30 cellular contexts compared by ENCODE assay signal in genomic region chr9:115717298-115717697, GRCh38.
DNase-seq lines count a peak whose midpoint lies in the region; ATAC-seq, FAIRE-seq and TF ChIP-seq lines count a peak whose summit lies in the region.
"Had no signal": no experiment of that assay in that cellular context is flagged by ENCODE, and none has a peak within 500 bp of the region (broad histone marks: within the 10 kb centered on the region; RNA-seq: fewer than 3 reads in every experiment).

No MANE protein-coding gene starts in this region.

- peak overlapping the region; percentile 0 for H3K9ac ChIP-seq in astrocyte (ENCODE audit: low read length)

- H3K9me3 ChIP-seq in astrocyte (ENCODE audit: insufficient read depth, low read depth, low read length) (no peaks in the 10 kb centered on the region), osteoblast (ENCODE audit: low read depth, low read length) (no peaks in the 10 kb centered on the region), thyroid gland (no peaks in the 10 kb centered on the region)
- H3K9me3 ChIP-seq: BE2C, esophagus muscularis mucosa, HAP-1, left lung, right lobe of liver, tibial artery had no signal

- H3K36me3 ChIP-seq in astrocyte (ENCODE audit: insufficient read depth, low read length): no peaks in the 10 kb centered on the region
- no peaks in the 10 kb centered on the region for H3K36me3 ChIP-seq in osteoblast (ENCODE audit: insufficient read depth, low read length)
- H3K36me3 ChIP-seq in thyroid gland: no peaks in the 10 kb centered on the region
- H3K36me3 ChIP-seq: BE2C, esophagus muscularis mucosa, HAP-1, left lung, right lobe of liver, tibial artery had no signal

- no peak overlapping the region for H3K4me3 ChIP-seq in astrocyte (ENCODE audit: insufficient read depth, low read depth, low read length)
- no peak overlapping the region for H3K4me3 ChIP-seq in fibroblast of mammary gland (ENCODE audit: control insufficient read depth, low read depth, low read length)
- no peak overlapping the region for H3K4me3 ChIP-seq in osteoblast (ENCODE audit: insufficient read depth, low read length)
- H3K4me3 ChIP-seq in thyroid gland (replicated peaks in 1 of 3): no peak overlapping the region
- H3K4me3 ChIP-seq: esophagus muscularis mucosa, HAP-1, left lung, right lobe of liver, tibial artery had no signal

- intact Hi-C loops in thyroid gland (cut with DNase I): no loop called here
- intact Hi-C loops in activated CD4-positive, alpha-beta T cell treated with anti-CD3 and anti-CD28 coated beads, Interleukin-2, amount 10 ng/mL, durations not matched to agents 24 days and 14 days (cut with micrococcal nuclease): no loop called here

- peak; percentile 82 for DNase-seq in HCEC 1CT
- DNase-seq in astrocyte (ENCODE audit: low read depth): no peak
- peak; percentile 80 for DNase-seq in fibroblast of mammary gland (ENCODE audit: low read depth)
- no peak for DNase-seq in osteoblast (ENCODE audit: insufficient read length, low spot score, missing footprints)
- no peak for DNase-seq in thyroid gland
- no peak for DNase-seq in activated CD4-positive, alpha-beta T cell treated with anti-CD3 and anti-CD28 coated beads, Interleukin-2, amount 10 ng/mL, durations not matched to agents 24 days and 14 days
- DNase-seq in DMS53 (lab: John Stamatoyannopoulos, UW): no peak
- DNase-seq: activated CD4-positive, alpha-beta T cell treated with anti-CD3 and anti-CD28 coated beads for 36 hours; BE2C; cortex of kidney; DMS153; endodermal cell; head of caudate nucleus; left lung; NCI-H1092; NCI-H1694 treated with DMSO at 0.1 percent for 48 hours; NCI-H446; right lobe of liver; SIG-M5; stimulated activated CD4-positive, alpha-beta T cell treated with anti-CD3 and anti-CD28 coated beads, Interleukin-4, amount 100 ng/mL, for 24 hours; T-helper 9 cell; tibial artery had no signal

- H4K20me1 ChIP-seq in astrocyte (ENCODE audit: insufficient read depth, low read length) (no peaks in the 10 kb centered on the region), osteoblast (ENCODE audit: insufficient read depth, low read length) (no peaks in the 10 kb centered on the region)

- H3K4me2 ChIP-seq in astrocyte (ENCODE audit: low read length) (no peak overlapping the region), osteoblast (ENCODE audit: insufficient read depth, low read length) (no peak overlapping the region)

- no peak for ATAC-seq in GM19324 (IDR thresholded peaks at IDR 0.05; ENCODE audit: low FRiP score, unreplicated experiment)
- ATAC-seq: activated CD4-positive, alpha-beta T cell treated with anti-CD3 and anti-CD28 coated beads for 36 hours; left lung; right lobe of liver had no signal

- no peak for TF ChIP-seq POLR2A in thyroid gland (IDR thresholded peaks at IDR 0.05)

- no peaks in the 10 kb centered on the region for H3K27me3 Mint-ChIP-seq in astrocyte (ENCODE audit: low read depth, unreplicated experiment)
- H3K27me3 Mint-ChIP-seq in activated CD4-positive, alpha-beta T cell treated with anti-CD3 and anti-CD28 coated beads, Interleukin-2, amount 10 ng/mL, durations not matched to agents 24 days and 14 days: no peaks in the 10 kb centered on the region
- H3K27me3 Mint-ChIP-seq: activated CD4-positive, alpha-beta T cell treated with anti-CD3 and anti-CD28 coated beads for 36 hours; activated naive CD4-positive, alpha-beta T cell treated with anti-CD3 and anti-CD28 coated beads, Interleukin-2, amount 50 U/mL, for 24 hours had no signal

- no peaks in the 10 kb centered on the region for H3K79me2 ChIP-seq in astrocyte (ENCODE audit: insufficient read depth, low read length)
- no peaks in the 10 kb centered on the region for H3K79me2 ChIP-seq in osteoblast (ENCODE audit: insufficient read depth, low read length)

- H3K4me1 Mint-ChIP-seq in astrocyte (ENCODE audit: low read depth, unreplicated experiment): peaks cover 24% of the 10 kb centered on the region
- no peaks in the 10 kb centered on the region for H3K4me1 Mint-ChIP-seq in activated CD4-positive, alpha-beta T cell treated with anti-CD3 and anti-CD28 coated beads, Interleukin-2, amount 10 ng/mL, durations not matched to agents 24 days and 14 days
- H3K4me1 Mint-ChIP-seq: activated CD4-positive, alpha-beta T cell treated with anti-CD3 and anti-CD28 coated beads for 36 hours; activated naive CD4-positive, alpha-beta T cell treated with anti-CD3 and anti-CD28 coated beads, Interleukin-2, amount 50 U/mL, for 24 hours; endodermal cell; IgD-negative memory B cell had no signal

- no peak for FAIRE-seq in astrocyte (lab: Jason Lieb, UNC)
- FAIRE-seq: GM12892 had no signal

- H3K36me3 Mint-ChIP-seq in astrocyte (ENCODE audit: low read depth, unreplicated experiment): no peaks in the 10 kb centered on the region
- H3K36me3 Mint-ChIP-seq in activated CD4-positive, alpha-beta T cell treated with anti-CD3 and anti-CD28 coated beads, Interleukin-2, amount 10 ng/mL, durations not matched to agents 24 days and 14 days (ENCODE audit: low read depth): no peaks in the 10 kb centered on the region
- H3K36me3 Mint-ChIP-seq: activated naive CD4-positive, alpha-beta T cell treated with anti-CD3 and anti-CD28 coated beads, Interleukin-2, amount 50 U/mL, for 24 hours; IgD-negative memory B cell had no signal

- H3K4me1 ChIP-seq in astrocyte (ENCODE audit: insufficient read depth, low read length) (peaks cover 8% of the 10 kb centered on the region), osteoblast (ENCODE audit: insufficient read depth, low read length) (peaks cover 23% of the 10 kb centered on the region), thyroid gland (no peaks in the 10 kb centered on the region)
- H3K4me1 ChIP-seq: BE2C, esophagus muscularis mucosa, HAP-1, left lung, right lobe of liver had no signal

- peaks cover 7% of the 10 kb centered on the region for H3K9me3 Mint-ChIP-seq in astrocyte (ENCODE audit: unreplicated experiment)
- no peaks in the 10 kb centered on the region for H3K9me3 Mint-ChIP-seq in activated CD4-positive, alpha-beta T cell treated with anti-CD3 and anti-CD28 coated beads, Interleukin-2, amount 10 ng/mL, durations not matched to agents 24 days and 14 days
- H3K9me3 Mint-ChIP-seq: endodermal cell had no signal

- peak overlapping the region; percentile 97 for H3K27ac Mint-ChIP-seq in astrocyte (ENCODE audit: unreplicated experiment)
- no peak overlapping the region for H3K27ac Mint-ChIP-seq in activated CD4-positive, alpha-beta T cell treated with anti-CD3 and anti-CD28 coated beads, Interleukin-2, amount 10 ng/mL, durations not matched to agents 24 days and 14 days
- H3K27ac Mint-ChIP-seq: activated CD4-positive, alpha-beta T cell treated with anti-CD3 and anti-CD28 coated beads for 36 hours; activated naive CD4-positive, alpha-beta T cell treated with anti-CD3 and anti-CD28 coated beads, Interleukin-2, amount 50 U/mL, for 24 hours; endodermal cell; IgD-negative memory B cell; progenitor cell of endocrine pancreas had no signal

- no peak overlapping the region for H3K4me3 Mint-ChIP-seq in astrocyte (ENCODE audit: unreplicated experiment)
- H3K4me3 Mint-ChIP-seq in activated CD4-positive, alpha-beta T cell treated with anti-CD3 and anti-CD28 coated beads, Interleukin-2, amount 10 ng/mL, durations not matched to agents 24 days and 14 days: no peak overlapping the region
- H3K4me3 Mint-ChIP-seq: activated CD4-positive, alpha-beta T cell treated with anti-CD3 and anti-CD28 coated beads for 36 hours; activated naive CD4-positive, alpha-beta T cell treated with anti-CD3 and anti-CD28 coated beads, Interleukin-2, amount 50 U/mL, for 24 hours; endodermal cell; IgD-negative memory B cell had no signal

- peak overlapping the region; percentile 30 for H3K27ac ChIP-seq in astrocyte (ENCODE audit: low read depth, low read length)
- H3K27ac ChIP-seq in osteoblast (ENCODE audit: low read depth, low read length): peak overlapping the region; percentile 29
- no peak overlapping the region for H3K27ac ChIP-seq in thyroid gland
- H3K27ac ChIP-seq: esophagus muscularis mucosa, left lung, right lobe of liver, tibial artery, VCaP had no signal

- H3K27me3 ChIP-seq in astrocyte (ENCODE audit: insufficient read depth, low read length) (no peaks in the 10 kb centered on the region), osteoblast (ENCODE audit: insufficient read depth, low read length) (no peaks in the 10 kb centered on the region), thyroid gland (no peaks in the 10 kb centered on the region)
- H3K27me3 ChIP-seq: BE2C, esophagus muscularis mucosa, left lung, right lobe of liver, tibial artery had no signal

- TF ChIP-seq CTCF in astrocyte (IDR thresholded peaks at IDR 0.05; ENCODE audit: insufficient read depth, low read depth, low read length) (no peak), fibroblast of mammary gland (conservative IDR thresholded peaks at IDR 0.05; ENCODE audit: control insufficient read depth, insufficient read depth, low read depth, low read length) (no peak), osteoblast (IDR thresholded peaks at IDR 0.05; ENCODE audit: extremely low read depth, low read depth, low read length) (no peak), thyroid gland (IDR thresholded peaks at IDR 0.05) (no peak)

- no peak overlapping the region for H2AFZ ChIP-seq in astrocyte (ENCODE audit: low read depth, low read length)
- no peak overlapping the region for H2AFZ ChIP-seq in osteoblast (ENCODE audit: low read length)

Comparison
In these comparisons a context has a peak if more than half of its experiments do, and no peak if none do; other contexts are left out.
1. DNase-seq: peak in HCEC 1CT (single experiment) and fibroblast of mammary gland (single experiment); none in astrocyte (single experiment), osteoblast (single experiment), thyroid gland (0 of 2), activated CD4-positive, alpha-beta T cell treated with anti-CD3 and anti-CD28 coated beads, Interleukin-2, amount 10 ng/mL, durations not matched to agents 24 days and 14 days (single experiment) and DMS53 (single experiment).
2. H3K27ac ChIP-seq: peak in astrocyte (single experiment) and osteoblast (single experiment); none in thyroid gland (0 of 3).